Comparison of ENCODE assay signal across 8 cellular contexts in the genomic region with DNA sequence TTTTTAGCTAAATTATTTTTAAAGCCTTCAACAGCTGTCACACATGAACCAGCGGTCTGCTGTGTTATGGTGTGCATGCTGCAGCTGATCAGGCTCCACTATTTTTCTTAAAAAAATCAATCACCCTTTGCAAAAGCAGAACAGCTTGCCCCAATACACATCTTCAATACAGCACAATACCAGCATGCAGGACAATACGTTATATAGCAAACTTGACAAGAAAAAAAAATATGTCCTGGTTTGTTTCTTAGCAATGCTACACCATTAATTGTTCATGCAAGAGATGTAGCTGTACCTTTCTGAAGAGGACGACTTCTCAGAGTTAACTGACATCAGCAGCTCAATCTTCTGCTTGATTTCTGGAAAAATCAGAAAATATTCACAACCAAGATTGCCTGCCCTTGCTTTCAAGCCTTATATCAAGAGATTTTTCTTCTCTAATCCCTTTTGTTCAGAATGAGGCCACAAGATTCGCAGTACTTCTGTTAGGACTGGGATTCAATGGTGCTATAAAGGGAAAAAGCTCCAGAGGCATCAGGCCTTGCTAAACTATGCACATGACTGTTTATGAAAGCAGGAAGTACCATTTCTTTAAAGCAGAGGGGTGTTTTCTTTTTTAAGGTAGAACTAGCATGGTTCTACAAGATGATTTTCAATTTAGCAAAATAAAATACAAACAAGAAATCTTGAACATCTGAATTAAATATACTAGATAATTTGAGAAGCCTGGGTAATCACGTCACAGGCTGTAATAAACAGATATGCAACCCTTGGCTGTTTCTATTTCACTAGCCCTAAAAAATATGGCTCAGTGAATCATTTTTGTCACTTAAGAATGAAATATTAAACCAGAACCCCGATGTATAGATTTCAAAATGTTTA.
DNase-seq lines count a peak whose midpoint lies in the region; ATAC-seq, FAIRE-seq and TF ChIP-seq lines count a peak whose summit lies in the region.

No MANE protein-coding gene starts in this region.

- H3K9me3 Mint-ChIP-seq in immature natural killer cell: no peaks in the 10 kb centered on the region

- peaks cover 78 to 93% of the 10 kb centered on the region in 2 donors for H3K4me1 Mint-ChIP-seq in immature natural killer cell

- H3K27ac ChIP-seq in BLaER1 treated with 17β-estradiol and CSF1 and Interleukin-3, amounts not matched to agents 10 nM and 100 nM: peak overlapping the region; percentile 1 to 82 (median 62); a peak in 20 of 22 replicates
- H3K27ac ChIP-seq in body of pancreas (peak overlapping the region; percentile 41 to 72 (median 70)), small intestine (ENCODE audit: low read depth in 1 of 2, low read length in 1 of 2) (peak overlapping the region in 1 of 2 donors; percentile 60)

- TF ChIP-seq POLR2A in body of pancreas (IDR thresholded peaks at IDR 0.05): peak in 2 of 3 donors; percentile 51 to 54

- WGBS in body of pancreas, 2 donors: 2 to 6% methylated on average over 6 of the region's 6 CpGs
- 4 to 5% (median 4%) methylated on average over 6 of the region's 6 CpGs for WGBS in small intestine, 3 donors

- H3K27me3 ChIP-seq in BLaER1 treated with 17β-estradiol and CSF1 and Interleukin-3, amounts not matched to agents 10 nM and 100 nM: no peaks in the 10 kb centered on the region
- H3K27me3 ChIP-seq in body of pancreas (no peaks in the 10 kb centered on the region), small intestine (ENCODE audit: control insufficient read depth in 2 of 2, insufficient read depth in 2 of 2, low read length in 2 of 2) (no peaks in the 10 kb centered on the region)

- TF ChIP-seq CTCF in body of pancreas (IDR thresholded peaks at IDR 0.05): no peak

- H3K36me3 Mint-ChIP-seq in immature natural killer cell: no peaks in the 10 kb centered on the region

- H3K27me3 Mint-ChIP-seq in immature natural killer cell (ENCODE audit: low read depth in 3 of 3): no peaks in the 10 kb centered on the region

- peak overlapping the region; percentile 80 to 94 (median 90) for H3K27ac Mint-ChIP-seq in immature natural killer cell

- H3K4me3 Mint-ChIP-seq in immature natural killer cell: peak overlapping the region; percentile 83 to 93 (median 86)

- H3K4me1 ChIP-seq in BLaER1 treated with 17β-estradiol and CSF1 and Interleukin-3, amounts not matched to agents 10 nM and 100 nM: peaks cover 6 to 33% (median 29%) of the 10 kb centered on the region in 10 experiments
- H3K4me1 ChIP-seq in body of pancreas: peaks cover 24% of the 10 kb centered on the region
- H3K4me1 ChIP-seq in small intestine (ENCODE audit: control insufficient read depth in 2 of 2, insufficient read depth in 1 of 2, low read depth in 1 of 2, low read length in 1 of 2): peaks cover 2 to 6% of the 10 kb centered on the region in 2 donors

- H4K20me1 ChIP-seq in BLaER1 treated with 17β-estradiol and CSF1 and Interleukin-3, amounts not matched to agents 10 nM and 100 nM: peaks cover 0 to 65% (median 10%) of the 10 kb centered on the region in 11 experiments; a peak in 12 of 22 replicates

- H3K9me3 ChIP-seq in BLaER1 treated with 17β-estradiol and CSF1 and Interleukin-3, amounts not matched to agents 10 nM and 100 nM (replicated peaks in 1 of 11): no peaks in the 10 kb centered on the region
- no peaks in the 10 kb centered on the region for H3K9me3 ChIP-seq in body of pancreas
- no peaks in the 10 kb centered on the region for H3K9me3 ChIP-seq in small intestine (ENCODE audit: control insufficient read depth, low read depth)

- H3K4me2 ChIP-seq in BLaER1 treated with 17β-estradiol and CSF1 and Interleukin-3, amounts not matched to agents 10 nM and 100 nM: peak overlapping the region; percentile 69 to 94 (median 74)

- intact Hi-C loops in body of pancreas (cut with DNase I): no loop called here

- DNase-seq in NCI-H526 treated with DMSO at 0.1 percent for 48 hours (lab: John Stamatoyannopoulos, UW) (peak; percentile 76), body of pancreas (peak in 2 of 4 donors; percentile 15 to 24), immature natural killer cell (peak; percentile 34 to 38 (median 36)), small intestine (peak; percentile 52), KG1 (lab: John Stamatoyannopoulos, UW) (no peak)

- peak overlapping the region; percentile 29 to 54 (median 49) for H3K4me3 ChIP-seq in BLaER1 treated with 17β-estradiol and CSF1 and Interleukin-3, amounts not matched to agents 10 nM and 100 nM
- H3K4me3 ChIP-seq in body of pancreas: peak overlapping the region in 1 of 2 donors; percentile 2
- H3K4me3 ChIP-seq in small intestine (ENCODE audit: low read depth in 1 of 2, low read length in 2 of 2): peak overlapping the region in 1 of 2 donors; percentile 31

- no peak for FAIRE-seq in small intestine (lab: Jason Lieb, UNC)

- peak overlapping the region; percentile 46 to 81 (median 68); a peak in 21 of 22 replicates for H3K9ac ChIP-seq in BLaER1 treated with 17β-estradiol and CSF1 and Interleukin-3, amounts not matched to agents 10 nM and 100 nM

- ATAC-seq in GM18861 (IDR thresholded peaks at IDR 0.05; ENCODE audit: unreplicated experiment): peak; percentile 59
- peak; percentile 58 for ATAC-seq in HG03108 (IDR thresholded peaks at IDR 0.05; ENCODE audit: unreplicated experiment)
- ATAC-seq in body of pancreas: peak; percentile 87

- no peaks in the 10 kb centered on the region; a peak in 1 of 22 replicates for H3K36me3 ChIP-seq in BLaER1 treated with 17β-estradiol and CSF1 and Interleukin-3, amounts not matched to agents 10 nM and 100 nM
- H3K36me3 ChIP-seq in body of pancreas (replicated peaks in 1 of 2; ENCODE audit: insufficient read depth in 1 of 2, low read depth in 2 of 2) (no peaks in the 10 kb centered on the region), small intestine (ENCODE audit: control insufficient read depth in 2 of 2, insufficient read depth in 2 of 2, low read length in 2 of 2) (no peaks in the 10 kb centered on the region)
